21 cellular contexts compared by ENCODE assay signal in genomic region chr14:96792581-96792980, GRCh38.
"Had no signal": no experiment of that assay in that cellular context is flagged by ENCODE, and none has a peak within 500 bp of the region (broad histone marks: within the 10 kb centered on the region; RNA-seq: fewer than 3 reads in every experiment).

No MANE protein-coding gene starts in this region.

- DNase-seq: effector memory CD8-positive, alpha-beta T cell; erythroblast; esophagus squamous epithelium; foreskin melanocyte; hypothalamus; immature natural killer cell; islet precursor cell; kidney glomerular epithelial cell; natural killer cell; psoas muscle; right lobe of liver; small intestine; stimulated activated CD4-positive, alpha-beta T cell treated with anti-CD3 and anti-CD28 coated beads, Interleukin-15, amount 100 ng/mL, for 24 hours; stimulated activated CD4-positive, alpha-beta T cell treated with anti-CD3 and anti-CD28 coated beads, Interleukin-2, amount 100 ng/mL, for 48 hours; stimulated activated naive CD4-positive, alpha-beta T cell; stimulated activated naive CD8-positive, alpha-beta T cell treated with anti-CD3 and anti-CD28 coated beads, Interleukin-15, amount 100 ng/mL, for 72 hours; thyroid gland; upper lobe of left lung had no signal

- ATAC-seq: effector memory CD8-positive, alpha-beta T cell; left lobe of liver; natural killer cell; psoas muscle; right lobe of liver; stimulated activated naive CD8-positive, alpha-beta T cell treated with anti-CD3 and anti-CD28 coated beads, Interleukin-15, amount 100 ng/mL, for 72 hours had no signal

- H3K4me3 Mint-ChIP-seq: effector memory CD8-positive, alpha-beta T cell; immature natural killer cell; memory B cell; natural killer cell; neural crest cell; stimulated activated naive CD8-positive, alpha-beta T cell treated with anti-CD3 and anti-CD28 coated beads, Interleukin-15, amount 100 ng/mL, for 72 hours had no signal

- H3K27ac Mint-ChIP-seq: effector memory CD8-positive, alpha-beta T cell; immature natural killer cell; memory B cell; natural killer cell; stimulated activated naive CD8-positive, alpha-beta T cell treated with anti-CD3 and anti-CD28 coated beads, Interleukin-15, amount 100 ng/mL, for 72 hours had no signal

- H3K9me3 Mint-ChIP-seq: effector memory CD8-positive, alpha-beta T cell; immature natural killer cell; memory B cell; natural killer cell; neural crest cell; stimulated activated naive CD8-positive, alpha-beta T cell treated with anti-CD3 and anti-CD28 coated beads, Interleukin-15, amount 100 ng/mL, for 72 hours had no signal

- H3K36me3 Mint-ChIP-seq: immature natural killer cell, memory B cell, natural killer cell had no signal
